ENCODE assay signal across 11 cellular contexts in the genomic region with DNA sequence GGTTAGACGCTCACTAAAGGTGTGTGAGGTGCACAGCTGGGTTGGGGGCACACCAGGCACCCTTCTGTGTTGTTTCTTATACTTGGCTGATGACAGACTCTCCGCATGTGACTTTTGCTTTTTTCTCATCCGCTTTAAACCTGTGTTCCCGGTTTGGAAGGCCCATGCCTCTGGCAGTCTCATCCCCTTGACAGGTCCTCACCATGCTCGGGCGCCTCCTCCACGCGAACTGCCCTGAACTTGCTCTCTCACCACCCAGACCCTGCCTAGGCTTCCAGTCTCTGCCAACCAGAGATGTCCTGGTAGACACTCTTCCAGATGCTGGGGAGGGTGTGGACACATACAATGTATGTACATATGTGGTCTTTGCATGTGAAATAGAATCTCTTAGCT.
A peak's percentile ranks its signal among the peaks of the same experiment; 100 is the strongest.
DNase-seq lines count a peak whose midpoint lies in the region; ATAC-seq and TF ChIP-seq lines count a peak whose summit lies in the region.
"Had no signal": no experiment of that assay in that cellular context is flagged by ENCODE, and none has a peak within 500 bp of the region (broad histone marks: within the 10 kb centered on the region; RNA-seq: fewer than 3 reads in every experiment).

No MANE protein-coding gene starts in this region.

- peaks cover 90% of the 10 kb centered on the region for H3K4me1 Mint-ChIP-seq in activated CD4-positive, alpha-beta T cell treated with anti-CD3 and anti-CD28 coated beads for 36 hours
- peaks cover 91% of the 10 kb centered on the region for H3K4me1 Mint-ChIP-seq in stimulated activated effector memory CD8-positive, alpha-beta T cell treated with anti-CD3 and anti-CD28 coated beads, Interleukin-12 subunit alpha, Interleukin-12 subunit beta, amount 100 ng/mL, for 72 hours

- H3K27ac ChIP-seq in Panc1 (ENCODE audit: low read length) = peak overlapping the region; percentile 97

- H3K27me3 ChIP-seq in Panc1 (ENCODE audit: control insufficient read depth, insufficient read depth, low read length) = no peaks in the 10 kb centered on the region

- H3K27me3 Mint-ChIP-seq in activated CD4-positive, alpha-beta T cell treated with anti-CD3 and anti-CD28 coated beads for 36 hours = no peaks in the 10 kb centered on the region

- DNase-seq in activated CD4-positive, alpha-beta T cell treated with anti-CD3 and anti-CD28 coated beads for 36 hours = no peak
- DNase-seq in activated CD4-positive, alpha-beta T cell treated with anti-CD3 and anti-CD28 coated beads for 48 hours = no peak
- no peak for DNase-seq in Panc1 (ENCODE audit: low read depth, low spot score)
- peak; percentile 55 for DNase-seq in epithelial cell of esophagus (ENCODE audit: low read depth)
- DNase-seq in stimulated activated effector memory CD8-positive, alpha-beta T cell treated with anti-CD3 and anti-CD28 coated beads, Interleukin-12 subunit alpha, Interleukin-12 subunit beta, amount 100 ng/mL, for 72 hours (ENCODE audit: low spot score in 2 of 2) = no peak
- no peak for DNase-seq in inferior parietal cortex (ENCODE audit: extremely low spot score)
- DNase-seq in NCI-H524 (lab: John Stamatoyannopoulos, UW) = no peak
- DNase-seq: ACHN, KBM-7, NCI-H2171 had no signal

- POLR2A ChIA-PET in activated CD4-positive, alpha-beta T cell treated with anti-CD3 and anti-CD28 coated beads for 36 hours (lab: Charles Lee) = interaction anchor here (0.5 to 0.6 kb wide), 2 partner anchors 15 to 559 kb away, joined by 3 read pairs; no protein-coding TSS in a partner anchor
- POLR2A ChIA-PET in Panc1 (lab: Charles Lee) = no interaction called here

- CTCF ChIA-PET in activated CD4-positive, alpha-beta T cell treated with anti-CD3 and anti-CD28 coated beads for 36 hours (lab: Charles Lee) = interaction anchor here (0.6 to 10.4 kb wide), 3 partner anchors 14 to 81 kb away, joined by 4 to 112 read pairs (median 33); no protein-coding TSS in a partner anchor
- CTCF ChIA-PET in Panc1 (lab: Charles Lee) = interaction anchor here (4.5 kb wide), 1 partner anchor 23 kb away, joined by 26 read pairs; no protein-coding TSS in a partner anchor

- no TSS peak for BruUV-seq in Panc1 (replicated peaks; lab: Mats Ljungman, UMichigan)

- H3K9me3 ChIP-seq in Panc1 (ENCODE audit: control insufficient read depth, insufficient read depth, low read depth, low read length) = no peaks in the 10 kb centered on the region

- in situ Hi-C loops in Panc1 (cut with HindIII; ENCODE audit: low pct_unique_long_range_greater_than_20kb, low sequenced_read_pairs) = no loop called here

- H3K4me3 ChIP-seq in Panc1 (ENCODE audit: low read depth in 2 of 2, low read length in 2 of 2) (no peak overlapping the region), epithelial cell of esophagus (ENCODE audit: low read length) (no peak overlapping the region)

- intact Hi-C loops in activated CD4-positive, alpha-beta T cell treated with anti-CD3 and anti-CD28 coated beads for 36 hours (cut with DNase I, micrococcal nuclease) = no loop called here
- intact Hi-C loops in Panc1 (cut with micrococcal nuclease; ENCODE audit: unreplicated experiment) = no loop called here

- peaks cover 87% of the 10 kb centered on the region for H3K4me1 ChIP-seq in Panc1 (ENCODE audit: control insufficient read depth, insufficient read depth, low read length)

- no peak for TF ChIP-seq CTCF in Panc1 (IDR thresholded peaks at IDR 0.05)
- TF ChIP-seq CTCF in epithelial cell of esophagus (IDR thresholded peaks at IDR 0.05; ENCODE audit: insufficient read depth, low read depth, low read length, missing control alignments) = no peak

- peak overlapping the region; percentile 74 for H3K27ac Mint-ChIP-seq in activated CD4-positive, alpha-beta T cell treated with anti-CD3 and anti-CD28 coated beads for 36 hours
- peak overlapping the region; percentile 97 for H3K27ac Mint-ChIP-seq in stimulated activated effector memory CD8-positive, alpha-beta T cell treated with anti-CD3 and anti-CD28 coated beads, Interleukin-12 subunit alpha, Interleukin-12 subunit beta, amount 100 ng/mL, for 72 hours

- no peak for ATAC-seq in activated CD4-positive, alpha-beta T cell treated with anti-CD3 and anti-CD28 coated beads for 36 hours
- ATAC-seq in Panc1 (0 out of 2 replicates have a peak, but pooled peaks have one; percentile 27), GM19035 (IDR thresholded peaks at IDR 0.05; ENCODE audit: unreplicated experiment) (no peak)
- no peak for ATAC-seq in stimulated activated effector memory CD8-positive, alpha-beta T cell treated with anti-CD3 and anti-CD28 coated beads, Interleukin-12 subunit alpha, Interleukin-12 subunit beta, amount 100 ng/mL, for 72 hours

- no peaks in the 10 kb centered on the region for H3K36me3 Mint-ChIP-seq in activated CD4-positive, alpha-beta T cell treated with anti-CD3 and anti-CD28 coated beads for 36 hours (ENCODE audit: low read depth)
- peaks cover 20% of the 10 kb centered on the region for H3K36me3 Mint-ChIP-seq in stimulated activated effector memory CD8-positive, alpha-beta T cell treated with anti-CD3 and anti-CD28 coated beads, Interleukin-12 subunit alpha, Interleukin-12 subunit beta, amount 100 ng/mL, for 72 hours

- H3K9me3 Mint-ChIP-seq in activated CD4-positive, alpha-beta T cell treated with anti-CD3 and anti-CD28 coated beads for 36 hours (ENCODE audit: low read depth) = no peaks in the 10 kb centered on the region
- H3K9me3 Mint-ChIP-seq in stimulated activated effector memory CD8-positive, alpha-beta T cell treated with anti-CD3 and anti-CD28 coated beads, Interleukin-12 subunit alpha, Interleukin-12 subunit beta, amount 100 ng/mL, for 72 hours = no peaks in the 10 kb centered on the region

- no peak overlapping the region for H3K4me3 Mint-ChIP-seq in activated CD4-positive, alpha-beta T cell treated with anti-CD3 and anti-CD28 coated beads for 36 hours
- peak overlapping the region; percentile 60 for H3K4me3 Mint-ChIP-seq in stimulated activated effector memory CD8-positive, alpha-beta T cell treated with anti-CD3 and anti-CD28 coated beads, Interleukin-12 subunit alpha, Interleukin-12 subunit beta, amount 100 ng/mL, for 72 hours

- H3K36me3 ChIP-seq in Panc1 (ENCODE audit: control insufficient read depth, insufficient read depth, low read length) = no peaks in the 10 kb centered on the region
